In the genomic region with DNA sequence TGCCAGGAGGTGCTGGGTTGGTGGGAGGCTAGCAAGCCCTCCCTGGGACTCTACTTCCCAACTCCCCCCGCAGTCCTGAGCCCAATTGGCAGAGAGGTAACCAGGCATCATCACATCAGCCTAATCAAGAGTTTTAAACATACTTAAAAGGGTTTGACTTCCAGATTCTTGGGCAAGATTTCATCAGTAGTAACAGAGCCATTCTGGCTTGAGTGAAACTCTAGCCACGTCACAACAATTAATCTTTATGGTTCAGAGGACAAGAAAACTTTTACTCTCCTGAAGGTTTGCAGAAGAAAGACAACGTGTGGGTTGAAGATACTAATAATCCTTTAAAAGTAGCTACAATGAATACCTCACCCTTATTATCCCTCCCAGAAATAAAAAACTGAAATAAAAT, we compare ENCODE assay signal across 24 cellular contexts.
"Had no signal": no experiment of that assay in that cellular context is flagged by ENCODE, and none has a peak within 500 bp of the region (broad histone marks: within the 10 kb centered on the region; RNA-seq: fewer than 3 reads in every experiment).

No MANE protein-coding gene starts in this region.

- H3K4me1 Mint-ChIP-seq: central memory CD8-positive, alpha-beta T cell; naive thymus-derived CD4-positive, alpha-beta T cell; stimulated activated effector memory CD8-positive, alpha-beta T cell treated with anti-CD3 and anti-CD28 coated beads, Interleukin-12 subunit alpha, Interleukin-12 subunit beta, amount 100 ng/mL, for 72 hours had no signal

- H3K27me3 ChIP-seq: esophagus muscularis mucosa, gastrocnemius medialis, heart right ventricle, neutrophil, right atrium auricular region, suprapubic skin, thyroid gland had no signal

- ATAC-seq: gastrocnemius medialis; heart right ventricle; naive thymus-derived CD4-positive, alpha-beta T cell; stimulated activated effector memory CD8-positive, alpha-beta T cell treated with anti-CD3 and anti-CD28 coated beads, Interleukin-12 subunit alpha, Interleukin-12 subunit beta, amount 100 ng/mL, for 72 hours; stimulated activated naive CD8-positive, alpha-beta T cell treated with anti-CD3 and anti-CD28 coated beads, Interleukin-15, Interleukin-2, amounts not matched to agents 100 U/mL and 50 U/mL, for 24 hours had no signal

- H3K9me3 ChIP-seq: esophagus muscularis mucosa, gastrocnemius medialis, heart right ventricle, left ventricle myocardium inferior, lower lobe of right lung, neutrophil, right atrium auricular region, suprapubic skin, thyroid gland had no signal

- DNase-seq: cortex of kidney; effector memory CD4-positive, alpha-beta T cell; gastrocnemius medialis; heart right ventricle; hypothalamus; left ventricle myocardium inferior; lower lobe of right lung; naive thymus-derived CD4-positive, alpha-beta T cell; posterior cingulate gyrus; small intestine; stimulated activated CD4-positive, alpha-beta T cell treated with anti-CD3 and anti-CD28 coated beads, Interleukin-2, amount 100 ng/mL, for 48 hours; stimulated activated naive CD8-positive, alpha-beta T cell treated with anti-CD3 and anti-CD28 coated beads, Interleukin-15, Interleukin-2, amounts not matched to agents 100 U/mL and 50 U/mL, for 24 hours; thyroid gland had no signal

- H3K4me3 Mint-ChIP-seq: central memory CD8-positive, alpha-beta T cell; naive thymus-derived CD4-positive, alpha-beta T cell; stimulated activated effector memory CD8-positive, alpha-beta T cell treated with anti-CD3 and anti-CD28 coated beads, Interleukin-12 subunit alpha, Interleukin-12 subunit beta, amount 100 ng/mL, for 72 hours; type B pancreatic cell had no signal

- FAIRE-seq: endometrium, islet of Langerhans, small intestine, urothelium cell line had no signal

- H3K27ac Mint-ChIP-seq: naive thymus-derived CD4-positive, alpha-beta T cell; stimulated activated effector memory CD8-positive, alpha-beta T cell treated with anti-CD3 and anti-CD28 coated beads, Interleukin-12 subunit alpha, Interleukin-12 subunit beta, amount 100 ng/mL, for 72 hours; type B pancreatic cell had no signal

- H3K36me3 ChIP-seq: esophagus muscularis mucosa, gastrocnemius medialis, heart right ventricle, left ventricle myocardium inferior, lower lobe of right lung, neutrophil, right atrium auricular region, suprapubic skin, thyroid gland had no signal

- H3K4me1 ChIP-seq: esophagus muscularis mucosa, gastrocnemius medialis, heart right ventricle, left ventricle myocardium inferior, lower lobe of right lung, right atrium auricular region, suprapubic skin, thyroid gland had no signal

- H3K27me3 Mint-ChIP-seq: central memory CD8-positive, alpha-beta T cell had no signal

- H3K36me3 Mint-ChIP-seq: naive thymus-derived CD4-positive, alpha-beta T cell; stimulated activated effector memory CD8-positive, alpha-beta T cell treated with anti-CD3 and anti-CD28 coated beads, Interleukin-12 subunit alpha, Interleukin-12 subunit beta, amount 100 ng/mL, for 72 hours; type B pancreatic cell had no signal

- H3K4me3 ChIP-seq: esophagus muscularis mucosa, gastrocnemius medialis, heart right ventricle, left ventricle myocardium inferior, lower lobe of right lung, right atrium auricular region, suprapubic skin, thyroid gland had no signal

- H3K27ac ChIP-seq: epithelial cell of prostate, esophagus muscularis mucosa, gastrocnemius medialis, heart right ventricle, left ventricle myocardium inferior, lower lobe of right lung, neutrophil, right atrium auricular region, suprapubic skin, thyroid gland had no signal
